ENCODE assay signal across 21 cellular contexts in genomic region chr15:99201410-99202175, GRCh38. TPM values are rescaled to one million over a fixed set of nuclear protein-coding genes. Genes with fewer than 3 reads are reported as not detected.
DNase-seq lines count a peak whose midpoint lies in the region; ATAC-seq, FAIRE-seq and TF ChIP-seq lines count a peak whose summit lies in the region.
"Had no signal": no experiment of that assay in that cellular context is flagged by ENCODE, and none has a peak within 500 bp of the region (broad histone marks: within the 10 kb centered on the region; RNA-seq: fewer than 3 reads in every experiment).

No MANE protein-coding gene starts in this region.

- TF ChIP-seq POLR2A in HepG2 (IDR thresholded peaks at IDR 0.05; ENCODE audit: insufficient read depth in 1 of 2, low read depth in 2 of 2, low read length in 2 of 2) = no peak
- TF ChIP-seq POLR2A in right lobe of liver (IDR thresholded peaks at IDR 0.05) = no peak
- TF ChIP-seq POLR2A in tibial nerve (IDR thresholded peaks at IDR 0.05) = no peak

- H3K27ac ChIP-seq in HepG2 (ENCODE audit: extremely low read length, insufficient read depth, low read length) (no peak overlapping the region), right lobe of liver (no peak overlapping the region), Panc1 (ENCODE audit: low read length) (peak overlapping the region; percentile 13; the same call in 1 of the 2 replicates), tibial nerve (peak overlapping the region; percentile 32 to 85 (median 67))
- H3K27ac ChIP-seq: BLaER1, C4-2B, GM23248 had no signal

- H3K4me1 ChIP-seq in HepG2 (ENCODE audit: insufficient read depth, low read length) (peaks cover 7% of the 10 kb centered on the region; the same call in 1 of the 2 replicates), right lobe of liver (no peaks in the 10 kb centered on the region), Panc1 (ENCODE audit: control insufficient read depth, insufficient read depth, low read length) (peaks cover 8% of the 10 kb centered on the region; the same call in 1 of the 2 replicates), tibial nerve (peaks cover 0 to 10% (median 0%) of the 10 kb centered on the region in 4 donors)
- H3K4me1 ChIP-seq: BLaER1, Caco-2 had no signal

- no peak for TF ChIP-seq RAD21 in HepG2 (CRISPR knock-in tag; IDR thresholded peaks at IDR 0.05)

- POLR2A ChIA-PET in HepG2 (lab: Yijun Ruan, JAX) (no interaction called here), Panc1 (lab: Charles Lee) (no interaction called here)

- H3K79me2 ChIP-seq in HepG2 (ENCODE audit: insufficient read depth, low read length) = no peaks in the 10 kb centered on the region

- 89% methylated on average over 6 of the region's 6 CpGs for WGBS in HepG2 (ENCODE audit: low lambda C conversion rate)
- 78% methylated on average over 6 of the region's 6 CpGs for WGBS in right lobe of liver (ENCODE audit: insufficient coverage, low coverage, low lambda C conversion rate, missing lambda C conversion rate)
- WGBS in tibial nerve, 2 donors = 53 to 64% methylated on average over 6 of the region's 6 CpGs

- H3K9ac ChIP-seq in HepG2 (ENCODE audit: insufficient read depth, low read depth, low read length) = no peak overlapping the region
- H3K9ac ChIP-seq: BLaER1, GM23248 had no signal

- H3K27me3 ChIP-seq in HepG2 (ENCODE audit: control insufficient read depth in 1 of 2, insufficient read depth in 2 of 2, low read length in 2 of 2) (no peaks in the 10 kb centered on the region), right lobe of liver (no peaks in the 10 kb centered on the region), Panc1 (ENCODE audit: control insufficient read depth, insufficient read depth, low read length) (no peaks in the 10 kb centered on the region), tibial nerve (no peaks in the 10 kb centered on the region)
- H3K27me3 ChIP-seq: BLaER1 had no signal

- peaks cover 2 to 11% of the 10 kb centered on the region in 2 experiments; a peak in 3 of 5 replicates for H3K36me3 ChIP-seq in HepG2 (replicated peaks in 1 of 2; ENCODE audit: control insufficient read depth in 1 of 2, insufficient read depth in 2 of 2, low read length in 2 of 2)
- peaks cover 0 to 10% (median 0%) of the 10 kb centered on the region in 4 donors for H3K36me3 ChIP-seq in right lobe of liver
- no peaks in the 10 kb centered on the region for H3K36me3 ChIP-seq in Panc1 (ENCODE audit: control insufficient read depth, insufficient read depth, low read length)
- peaks cover 0 to 33% (median 0%) of the 10 kb centered on the region in 3 donors for H3K36me3 ChIP-seq in tibial nerve
- H3K36me3 ChIP-seq: BLaER1 had no signal

- no peak for ATAC-seq in HepG2
- no peak for ATAC-seq in right lobe of liver
- ATAC-seq in Panc1 = no peak
- ATAC-seq in GM21367 (IDR thresholded peaks at IDR 0.05; ENCODE audit: unreplicated experiment) = no peak
- ATAC-seq: CD8-positive, alpha-beta T cell; HCT116 had no signal

- CTCF ChIA-PET in HepG2 (lab: Yijun Ruan, JAX; ENCODE audit: low intra/inter-chr PET ratio, low total read pairs) (no interaction called here), Panc1 (lab: Charles Lee) (no interaction called here)

- H3K9me3 ChIP-seq in HepG2 (ENCODE audit: low read length) (no peaks in the 10 kb centered on the region), right lobe of liver (no peaks in the 10 kb centered on the region), Panc1 (ENCODE audit: control insufficient read depth, insufficient read depth, low read depth, low read length) (no peaks in the 10 kb centered on the region), tibial nerve (no peaks in the 10 kb centered on the region)
- H3K9me3 ChIP-seq: BLaER1, Caco-2 had no signal

- in situ Hi-C loops in HepG2 (cut with HindIII; ENCODE audit: extremely low pct_ligation_motif_present, low pct_unique_long_range_greater_than_20kb) (no loop called here), Panc1 (cut with HindIII; ENCODE audit: low pct_unique_long_range_greater_than_20kb, low sequenced_read_pairs) (no loop called here)

- no TSS peak for BruUV-seq in HepG2 (replicated peaks; lab: Mats Ljungman, UMichigan)
- BruUV-seq in Panc1 (replicated peaks; lab: Mats Ljungman, UMichigan) = no TSS peak

- H2AFZ ChIP-seq in HepG2 (ENCODE audit: low read length) = no peak overlapping the region
- H2AFZ ChIP-seq: GM23248 had no signal

- intact Hi-C loops in HepG2 (cut with micrococcal nuclease; ENCODE audit: unreplicated experiment) = no loop called here
- intact Hi-C loops in right lobe of liver (cut with DNase I) = no loop called here
- intact Hi-C loops in Panc1 (cut with micrococcal nuclease; ENCODE audit: unreplicated experiment) = no loop called here

- no peaks in the 10 kb centered on the region for H4K20me1 ChIP-seq in HepG2 (ENCODE audit: insufficient read depth, low read length)
- H4K20me1 ChIP-seq: BLaER1 had no signal

- TF ChIP-seq EP300 in HepG2 (IDR thresholded peaks at IDR 0.05; ENCODE audit: low read depth in 2 of 2, low read length in 2 of 2) (no peak), HepG2 (CRISPR knock-in tag; IDR thresholded peaks at IDR 0.05; ENCODE audit: borderline replicate concordance) (no peak), tibial nerve (IDR thresholded peaks at IDR 0.05) (no peak)

- no peak for DNase-seq in HepG2 (ENCODE audit: low spot score)
- DNase-seq in right lobe of liver = no peak
- no peak for DNase-seq in Panc1 (ENCODE audit: low read depth, low spot score)
- DNase-seq in fibroblast of gingiva (ENCODE audit: low read depth) = peak; percentile 28
- no peak for DNase-seq in tibial nerve (ENCODE audit: low spot score in 2 of 2)
- no peak for DNase-seq in NCI-H1092 (lab: John Stamatoyannopoulos, UW)
- no peak for DNase-seq in hypothalamus (lab: John Stamatoyannopoulos, UW)
- DNase-seq: Caco-2; CD4-positive, CD25-positive, alpha-beta regulatory T cell; CD8-positive, alpha-beta T cell; DMS153; DND-41; GM23248; H9 had no signal

- no peak for FAIRE-seq in HepG2 (lab: Jason Lieb, UNC)
- FAIRE-seq: G401.6, GM19239, H1 had no signal

- TF ChIP-seq CTCF in HepG2 (CRISPR knock-in tag; IDR thresholded peaks at IDR 0.05) (no peak), right lobe of liver (IDR thresholded peaks at IDR 0.05) (no peak), Panc1 (IDR thresholded peaks at IDR 0.05) (no peak), tibial nerve (IDR thresholded peaks at IDR 0.05) (no peak)

- no peak overlapping the region for H3K4me2 ChIP-seq in HepG2 (ENCODE audit: low read depth, low read length)
- H3K4me2 ChIP-seq: BLaER1 had no signal

- H3K4me3 ChIP-seq in HepG2 (replicated peaks in 1 of 3; ENCODE audit: insufficient read depth in 1 of 3, low read depth in 2 of 3, low read length in 3 of 3) (no peak overlapping the region), right lobe of liver (no peak overlapping the region), Panc1 (ENCODE audit: low read depth in 2 of 2, low read length in 2 of 2) (no peak overlapping the region), tibial nerve (no peak overlapping the region)
- H3K4me3 ChIP-seq: BLaER1, GM23248 had no signal

RNA-seq across cellular contexts. Expression of gene TTC23, which starts 47.8 kb away (rescaled TPM):
- total RNA-seq in HepG2 (2016; rRNA removed; fragmentation: Illumina TruSeq; extraction: Trizol) (11.7 and 17.2 TPM in 2 replicates), right lobe of liver (10 to 100 TPM in 3 of 6 experiments, 1 to 10 TPM in 3; 6.1 to 18.4 (median 9.1) TPM), Panc1 (2021; ENCODE audit: unreplicated experiment) (21.7 TPM), tibial nerve (10 to 100 TPM; 19.3 to 59.2 (median 25.7) TPM)
- total RNA-seq in HepG2 (2016; cell fraction: cytosol; rRNA removed; fragmentation: Illumina TruSeq; extraction: Trizol; ENCODE audit: low read depth) = 3.1 TPM in 2 replicates
- total RNA-seq in HepG2 (2016; cell fraction: insoluble cytoplasmic fraction; rRNA removed; fragmentation: Illumina TruSeq; extraction: Trizol) = 11.4 and 15.4 TPM in 2 replicates
- 5.6 and 6.5 TPM in 2 replicates for total RNA-seq in HepG2 (2016; cell fraction: membrane; rRNA removed; fragmentation: Illumina TruSeq; extraction: Trizol)
- 16.6 and 19.0 TPM in 2 replicates for total RNA-seq in HepG2 (2016; cell fraction: nucleus; rRNA removed; fragmentation: Illumina TruSeq; extraction: Trizol)
- polyA plus RNA-seq in HepG2 (2011; rRNA removed) = 1.3 and 1.6 TPM in 2 replicates
- polyA plus RNA-seq in HepG2 (2011; cell fraction: cytosol; rRNA removed) = 1.4 and 2.1 TPM in 2 replicates
- polyA plus RNA-seq in HepG2 (2011; cell fraction: nucleus; rRNA removed) = 3.2 and 3.5 TPM in 2 replicates
- 5.4 and 7.4 TPM in 2 replicates for polyA plus RNA-seq in HepG2 (2012)
- 0.81 and 0.99 TPM in 2 replicates for polyA plus RNA-seq in HepG2 (2016; cell fraction: cytosol; fragmentation: Illumina TruSeq; extraction: Trizol; ENCODE audit: low read depth)
- 9.0 and 11.6 TPM in 2 replicates for polyA plus RNA-seq in HepG2 (2016; cell fraction: insoluble cytoplasmic fraction; fragmentation: Illumina TruSeq; extraction: Trizol; ENCODE audit: low read depth)
- polyA plus RNA-seq in HepG2 (2016; cell fraction: membrane; fragmentation: Illumina TruSeq; extraction: Trizol; ENCODE audit: low read depth) = 2.2 and 2.5 TPM in 2 replicates
- polyA plus RNA-seq in HepG2 (2016; cell fraction: nucleus; fragmentation: Illumina TruSeq; extraction: Trizol; ENCODE audit: insufficient read depth, low read depth) = 9.0 and 11.1 TPM in 2 replicates
- 2.3 and 7.2 TPM in 2 replicates for polyA minus RNA-seq in HepG2 (2011; rRNA and poly(A)+ RNA removed; ENCODE audit: low replicate concordance)
- polyA minus RNA-seq in HepG2 (2011; cell fraction: cytosol; rRNA and poly(A)+ RNA removed) = 3.7 and 4.5 TPM in 2 replicates
- 9.8 and 11.1 TPM in 2 replicates for polyA minus RNA-seq in HepG2 (2011; cell fraction: nucleus; rRNA and poly(A)+ RNA removed)
- polyA plus RNA-seq in Panc1 (2012; ENCODE audit: insufficient read length) = 14.2 TPM

RNA-seq across cellular contexts. Expression of gene LRRC28, which starts 49.7 kb away (rescaled TPM):
- total RNA-seq in HepG2 (2016; rRNA removed; fragmentation: Illumina TruSeq; extraction: Trizol) (17.5 and 18.8 TPM in 2 replicates), right lobe of liver (10 to 100 TPM; 21.8 to 70.1 (median 31.9) TPM), Panc1 (2021; ENCODE audit: unreplicated experiment) (39.3 TPM), tibial nerve (10 to 100 TPM; 21.6 to 73.4 (median 33.5) TPM)
- 22.7 and 24.8 TPM in 2 replicates for total RNA-seq in HepG2 (2016; cell fraction: cytosol; rRNA removed; fragmentation: Illumina TruSeq; extraction: Trizol; ENCODE audit: low read depth)
- 14.6 and 18.6 TPM in 2 replicates for total RNA-seq in HepG2 (2016; cell fraction: insoluble cytoplasmic fraction; rRNA removed; fragmentation: Illumina TruSeq; extraction: Trizol)
- total RNA-seq in HepG2 (2016; cell fraction: membrane; rRNA removed; fragmentation: Illumina TruSeq; extraction: Trizol) = 31.8 and 32.3 TPM in 2 replicates
- 30.1 and 32.9 TPM in 2 replicates for total RNA-seq in HepG2 (2016; cell fraction: nucleus; rRNA removed; fragmentation: Illumina TruSeq; extraction: Trizol)
- polyA plus RNA-seq in HepG2 (2011; rRNA removed) = 20.3 and 21.3 TPM in 2 replicates
- 15.8 and 22.4 TPM in 2 replicates for polyA plus RNA-seq in HepG2 (2011; cell fraction: cytosol; rRNA removed)
- polyA plus RNA-seq in HepG2 (2011; cell fraction: nucleus; rRNA removed) = 10.8 and 11.3 TPM in 2 replicates
- 17.0 and 18.9 TPM in 2 replicates for polyA plus RNA-seq in HepG2 (2012)
- 31.2 and 42.1 TPM in 2 replicates for polyA plus RNA-seq in HepG2 (2016; cell fraction: cytosol; fragmentation: Illumina TruSeq; extraction: Trizol; ENCODE audit: low read depth)
- 19.6 and 23.7 TPM in 2 replicates for polyA plus RNA-seq in HepG2 (2016; cell fraction: insoluble cytoplasmic fraction; fragmentation: Illumina TruSeq; extraction: Trizol; ENCODE audit: low read depth)
- 30.9 and 31.5 TPM in 2 replicates for polyA plus RNA-seq in HepG2 (2016; cell fraction: membrane; fragmentation: Illumina TruSeq; extraction: Trizol; ENCODE audit: low read depth)
- polyA plus RNA-seq in HepG2 (2016; cell fraction: nucleus; fragmentation: Illumina TruSeq; extraction: Trizol; ENCODE audit: insufficient read depth, low read depth) = 17.0 and 20.4 TPM in 2 replicates
- polyA minus RNA-seq in HepG2 (2011; rRNA and poly(A)+ RNA removed; ENCODE audit: low replicate concordance) = 13.5 and 23.8 TPM in 2 replicates
- polyA minus RNA-seq in HepG2 (2011; cell fraction: cytosol; rRNA and poly(A)+ RNA removed) = 8.9 and 11.3 TPM in 2 replicates
- 64.1 and 71.5 TPM in 2 replicates for polyA minus RNA-seq in HepG2 (2011; cell fraction: nucleus; rRNA and poly(A)+ RNA removed)
- polyA plus RNA-seq in Panc1 (2012; ENCODE audit: insufficient read length) = 29.3 TPM

Comparison
In these comparisons a context has a peak if more than half of its experiments do, and no peak if none do; other contexts are left out.
1. H3K27ac ChIP-seq: peak in Panc1 (single experiment) and tibial nerve (4 of 4); none in HepG2 (single experiment) and right lobe of liver (0 of 3).